8 cellular contexts compared by ENCODE assay signal in genomic region chr22:35921777-35922176, GRCh38.
DNase-seq lines count a peak whose midpoint lies in the region; ATAC-seq and TF ChIP-seq lines count a peak whose summit lies in the region.

No MANE protein-coding gene starts in this region.

- H3K27ac Mint-ChIP-seq in CD14-positive monocyte = peak overlapping the region in 1 of 7 donors; percentile 29
- H3K27ac Mint-ChIP-seq in activated T-helper 1 cell treated with anti-CD3 and anti-CD28 coated beads, Interleukin-12 subunit alpha, Interleukin-12 subunit beta, Interleukin-2, Interleukin-4 antibody, amounts not matched to agents 30 ng/mL and 10 ng/mL and 1 ng/mL, durations not matched to agents 14 hours and 24 hours and 36 hours = no peak overlapping the region
- H3K27ac Mint-ChIP-seq in progenitor cell of endocrine pancreas = peak overlapping the region; percentile 44

- H3K36me3 Mint-ChIP-seq in CD14-positive monocyte (no peaks in the 10 kb centered on the region), progenitor cell of endocrine pancreas (ENCODE audit: insufficient read depth) (peaks cover 2% of the 10 kb centered on the region)
- no peaks in the 10 kb centered on the region for H3K36me3 Mint-ChIP-seq in activated T-helper 1 cell treated with anti-CD3 and anti-CD28 coated beads, Interleukin-12 subunit alpha, Interleukin-12 subunit beta, Interleukin-2, Interleukin-4 antibody, amounts not matched to agents 30 ng/mL and 10 ng/mL and 1 ng/mL, durations not matched to agents 14 hours and 24 hours and 36 hours (ENCODE audit: low read depth)

- H3K27me3 Mint-ChIP-seq in CD14-positive monocyte (ENCODE audit: low read depth in 3 of 3) (no peaks in the 10 kb centered on the region), progenitor cell of endocrine pancreas (no peaks in the 10 kb centered on the region)
- H3K27me3 Mint-ChIP-seq in activated T-helper 1 cell treated with anti-CD3 and anti-CD28 coated beads, Interleukin-12 subunit alpha, Interleukin-12 subunit beta, Interleukin-2, Interleukin-4 antibody, amounts not matched to agents 30 ng/mL and 10 ng/mL and 1 ng/mL, durations not matched to agents 14 hours and 24 hours and 36 hours (ENCODE audit: insufficient read depth) = no peaks in the 10 kb centered on the region

- intact Hi-C loops in CD14-positive monocyte (cut with micrococcal nuclease) = no loop called here
- intact Hi-C loops in activated T-helper 1 cell treated with anti-CD3 and anti-CD28 coated beads, Interleukin-12 subunit alpha, Interleukin-12 subunit beta, Interleukin-2, Interleukin-4 antibody, amounts not matched to agents 30 ng/mL and 10 ng/mL and 1 ng/mL, durations not matched to agents 14 hours and 24 hours and 36 hours (cut with micrococcal nuclease) = loop anchor here (1.0 kb wide), 2 partner anchors 294 to 571 kb away; no protein-coding TSS in a partner anchor

- DNase-seq in CD14-positive monocyte (ENCODE audit: low spot score) = no peak
- DNase-seq in GOT3 (lab: John Stamatoyannopoulos, UW) = peak; percentile 23
- DNase-seq in NCI-H526 treated with DMSO at 0.1 percent for 48 hours (lab: John Stamatoyannopoulos, UW) = peak; percentile 25
- peak; percentile 14 for DNase-seq in activated T-helper 1 cell treated with anti-CD3 and anti-CD28 coated beads, Interleukin-12 subunit alpha, Interleukin-12 subunit beta, Interleukin-2, Interleukin-4 antibody, amounts not matched to agents 30 ng/mL and 10 ng/mL and 1 ng/mL, durations not matched to agents 14 hours and 24 hours and 36 hours (ENCODE audit: low spot score)
- DNase-seq in glomerular visceral epithelial cell (ENCODE audit: extremely low spot score) = peak; percentile 84
- no peak for DNase-seq in progenitor cell of endocrine pancreas (ENCODE audit: low spot score, unreplicated experiment)
- DNase-seq in GM19240 (ENCODE audit: insufficient read length, low spot score) = no peak

- TF ChIP-seq CTCF in CD14-positive monocyte (IDR thresholded peaks at IDR 0.05) (peak; percentile 59), progenitor cell of endocrine pancreas (IDR thresholded peaks at IDR 0.05; ENCODE audit: unreplicated experiment) (peak; percentile 50)

- ATAC-seq in HG03280 (IDR thresholded peaks at IDR 0.05; ENCODE audit: unreplicated experiment) = no peak

- H3K9me3 Mint-ChIP-seq in CD14-positive monocyte (no peaks in the 10 kb centered on the region), progenitor cell of endocrine pancreas (ENCODE audit: low read depth) (no peaks in the 10 kb centered on the region)
- H3K9me3 Mint-ChIP-seq in activated T-helper 1 cell treated with anti-CD3 and anti-CD28 coated beads, Interleukin-12 subunit alpha, Interleukin-12 subunit beta, Interleukin-2, Interleukin-4 antibody, amounts not matched to agents 30 ng/mL and 10 ng/mL and 1 ng/mL, durations not matched to agents 14 hours and 24 hours and 36 hours = no peaks in the 10 kb centered on the region

- H3K4me1 Mint-ChIP-seq in CD14-positive monocyte (peaks cover 2% of the 10 kb centered on the region), progenitor cell of endocrine pancreas (ENCODE audit: low read depth) (peaks cover 17% of the 10 kb centered on the region)
- peaks cover 9% of the 10 kb centered on the region for H3K4me1 Mint-ChIP-seq in activated T-helper 1 cell treated with anti-CD3 and anti-CD28 coated beads, Interleukin-12 subunit alpha, Interleukin-12 subunit beta, Interleukin-2, Interleukin-4 antibody, amounts not matched to agents 30 ng/mL and 10 ng/mL and 1 ng/mL, durations not matched to agents 14 hours and 24 hours and 36 hours (ENCODE audit: low read depth)

- no peak overlapping the region for H3K4me3 Mint-ChIP-seq in CD14-positive monocyte
- H3K4me3 Mint-ChIP-seq in activated T-helper 1 cell treated with anti-CD3 and anti-CD28 coated beads, Interleukin-12 subunit alpha, Interleukin-12 subunit beta, Interleukin-2, Interleukin-4 antibody, amounts not matched to agents 30 ng/mL and 10 ng/mL and 1 ng/mL, durations not matched to agents 14 hours and 24 hours and 36 hours = no peak overlapping the region
- H3K4me3 Mint-ChIP-seq in progenitor cell of endocrine pancreas (ENCODE audit: low read depth) = no peak overlapping the region

Comparison
In these comparisons a context has a peak if more than half of its experiments do, and no peak if none do; other contexts are left out.
1. DNase-seq: peak in GOT3 (single experiment), NCI-H526 treated with DMSO at 0.1 percent for 48 hours (single experiment), activated T-helper 1 cell treated with anti-CD3 and anti-CD28 coated beads, Interleukin-12 subunit alpha, Interleukin-12 subunit beta, Interleukin-2, Interleukin-4 antibody, amounts not matched to agents 30 ng/mL and 10 ng/mL and 1 ng/mL, durations not matched to agents 14 hours and 24 hours and 36 hours (single experiment) and glomerular visceral epithelial cell (single experiment); none in CD14-positive monocyte (single experiment), progenitor cell of endocrine pancreas (single experiment) and GM19240 (single experiment).